ENCODE assay signal across 9 cellular contexts in the genomic region with DNA sequence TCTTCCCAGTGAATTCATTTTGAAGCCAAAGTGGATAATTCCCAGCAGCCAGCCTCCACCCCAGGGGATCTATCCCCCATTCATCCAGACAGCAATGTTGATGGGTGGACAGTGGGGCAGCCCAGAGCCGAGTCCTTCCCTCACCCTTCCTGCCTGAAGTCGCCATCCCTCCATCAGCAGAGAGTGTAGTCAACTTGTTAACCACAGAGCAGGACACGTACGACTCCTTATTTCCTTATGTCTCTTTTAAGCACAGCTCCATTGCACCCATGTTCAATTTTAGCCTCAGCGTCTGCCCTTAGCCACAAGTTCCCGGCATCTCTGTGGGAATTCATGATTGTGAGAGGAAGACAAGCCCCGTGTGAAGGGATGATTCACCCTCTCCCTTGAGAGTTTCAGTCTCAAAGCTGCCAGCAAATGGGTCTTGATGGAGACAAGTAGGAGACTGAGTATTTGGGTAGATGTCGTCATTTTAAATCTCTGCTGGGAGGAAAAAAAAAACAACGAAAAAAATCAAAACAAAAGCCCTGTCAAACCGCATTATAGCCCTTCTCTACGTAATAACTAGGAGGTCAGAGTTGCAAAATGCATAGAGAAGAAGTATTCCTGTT. TPM values are rescaled to one million over a fixed set of nuclear protein-coding genes. Genes with fewer than 3 reads are reported as not detected.
DNase-seq lines count a peak whose midpoint lies in the region; ATAC-seq, FAIRE-seq and TF ChIP-seq lines count a peak whose summit lies in the region.
"Had no signal": no experiment of that assay in that cellular context is flagged by ENCODE, and none has a peak within 500 bp of the region (broad histone marks: within the 10 kb centered on the region; RNA-seq: fewer than 3 reads in every experiment).

No MANE protein-coding gene starts in this region.

- BruUV-seq in HepG2 (replicated peaks; lab: Mats Ljungman, UMichigan) = no TSS peak

- H3K4me3 Mint-ChIP-seq in GM23338 = no peak overlapping the region

- peaks cover 4% of the 10 kb centered on the region for H3K27me3 Mint-ChIP-seq in GM23338 (ENCODE audit: insufficient read depth, low read depth, poor library complexity)

- H3K9me3 ChIP-seq in A549 (no peaks in the 10 kb centered on the region), adrenal gland (replicated peaks in 1 of 3) (no peaks in the 10 kb centered on the region), HepG2 (ENCODE audit: low read length) (no peaks in the 10 kb centered on the region)
- H3K9me3 ChIP-seq: colonic mucosa had no signal

- CTCF ChIA-PET in A549 (lab: Yijun Ruan, JAX) (no interaction called here), HepG2 (lab: Yijun Ruan, JAX; ENCODE audit: low intra/inter-chr PET ratio, low total read pairs) (no interaction called here)

- peak overlapping the region; percentile 31; the same call in 1 of the 2 replicates for H3K9ac ChIP-seq in HepG2 (ENCODE audit: insufficient read depth, low read depth, low read length)

- TF ChIP-seq EP300 in A549 (IDR thresholded peaks at IDR 0.05) (no peak), HepG2 (IDR thresholded peaks at IDR 0.05; ENCODE audit: low read depth in 2 of 2, low read length in 2 of 2) (no peak), HepG2 (CRISPR knock-in tag; IDR thresholded peaks at IDR 0.05; ENCODE audit: borderline replicate concordance) (no peak)

- H3K4me2 ChIP-seq in A549 = peak overlapping the region; percentile 7; the same call in 2 of the 3 replicates
- H3K4me2 ChIP-seq in GM23338 = no peak overlapping the region
- H3K4me2 ChIP-seq in HepG2 (ENCODE audit: low read depth, low read length) = peak overlapping the region; percentile 57

- peaks cover 8% of the 10 kb centered on the region; the same call in 1 of the 2 replicates for H3F3A ChIP-seq in GM23338 (replicated peaks; ENCODE audit: low read depth)

- H4K20me1 ChIP-seq in GM23338 (replicated peaks; ENCODE audit: insufficient read depth) (no peaks in the 10 kb centered on the region), HepG2 (ENCODE audit: insufficient read depth, low read length) (no peaks in the 10 kb centered on the region)

- H3K79me2 ChIP-seq in GM23338 (replicated peaks; ENCODE audit: insufficient read depth) (no peaks in the 10 kb centered on the region), HepG2 (ENCODE audit: insufficient read depth, low read length) (no peaks in the 10 kb centered on the region)

- ATAC-seq in A549 = peak in 1 of 2 experiments; percentile 52; a peak in 3 of 6 replicates
- no peak for ATAC-seq in GM23338
- no peak for ATAC-seq in HepG2
- no peak for ATAC-seq in GM21529 (IDR thresholded peaks at IDR 0.05; ENCODE audit: unreplicated experiment)

- no peaks in the 10 kb centered on the region for H3K9me3 Mint-ChIP-seq in GM23338

- no peak overlapping the region for H3K4me3 ChIP-seq in A549
- H3K4me3 ChIP-seq in GM23338 = no peak overlapping the region
- H3K4me3 ChIP-seq in adrenal gland = no peak overlapping the region
- H3K4me3 ChIP-seq in HepG2 (replicated peaks in 1 of 3; ENCODE audit: insufficient read depth in 1 of 3, low read depth in 2 of 3, low read length in 3 of 3) = 0 out of 6 replicates have a peak overlapping the region, but pooled peaks of 1 of the 3 experiments have one; percentile 27
- H3K4me3 ChIP-seq: colonic mucosa had no signal

- WGBS in A549 (ENCODE audit: missing lambda C conversion rate) = 49% methylated on average over 11 of the region's 11 CpGs
- 33 to 46% (median 39%) methylated on average over 11 of the region's 11 CpGs for WGBS in adrenal gland, 4 donors
- 17% methylated on average over 11 of the region's 11 CpGs for WGBS in HepG2 (ENCODE audit: low lambda C conversion rate)

- no peaks in the 10 kb centered on the region for H3K36me3 ChIP-seq in GM23338 (ENCODE audit: insufficient read depth)
- no peaks in the 10 kb centered on the region for H3K36me3 ChIP-seq in adrenal gland (replicated peaks in 1 of 2)
- no peaks in the 10 kb centered on the region for H3K36me3 ChIP-seq in HepG2 (replicated peaks in 1 of 2; ENCODE audit: control insufficient read depth in 1 of 2, insufficient read depth in 2 of 2, low read length in 2 of 2)
- H3K36me3 ChIP-seq: colonic mucosa had no signal

- FAIRE-seq in A549 (lab: Jason Lieb, UNC) (no peak), HepG2 (lab: Jason Lieb, UNC) (no peak), GM12891 (lab: Jason Lieb, UNC) (no peak)

- peak overlapping the region in 1 of 2 experiments; percentile 47; a peak in 2 of 6 replicates for H3K27ac ChIP-seq in A549
- no peak overlapping the region for H3K27ac ChIP-seq in GM23338 (ENCODE audit: low read depth)
- peak overlapping the region in 2 of 5 donors; percentile 54 to 82 for H3K27ac ChIP-seq in adrenal gland
- H3K27ac ChIP-seq in HepG2 (ENCODE audit: extremely low read length, insufficient read depth, low read length) = no peak overlapping the region
- H3K27ac ChIP-seq: colonic mucosa had no signal

- H3K4me1 Mint-ChIP-seq in GM23338 = peaks cover 2% of the 10 kb centered on the region; the same call in 1 of the 3 replicates

- no peak for DNase-seq in A549 (ENCODE audit: low read depth in 1 of 2, low spot score in 1 of 2)
- no peak for DNase-seq in GM23338 (ENCODE audit: low spot score)
- peak in 6 of 7 donors; percentile 53 to 77 (median 72) for DNase-seq in adrenal gland
- DNase-seq in HepG2 (ENCODE audit: low spot score) = no peak
- DNase-seq in KBM-7 = no peak
- no peak for DNase-seq in GM12891 (ENCODE audit: insufficient read length, low spot score)
- no peak for DNase-seq in effector CD8-positive, alpha-beta T cell (lab: John Stamatoyannopoulos, UW)
- DNase-seq: colonic mucosa had no signal

- no peak overlapping the region for H3K27ac Mint-ChIP-seq in GM23338

- TF ChIP-seq RAD21 in A549 (conservative IDR thresholded peaks at IDR 0.05 in 1 of 2, IDR thresholded peaks at IDR 0.05 in 1 of 2) (no peak), HepG2 (CRISPR knock-in tag; IDR thresholded peaks at IDR 0.05) (no peak)

- H3K36me3 Mint-ChIP-seq in GM23338 (ENCODE audit: low read depth) = no peaks in the 10 kb centered on the region

- H3K27me3 ChIP-seq in GM23338 (ENCODE audit: insufficient read depth) = no peaks in the 10 kb centered on the region
- H3K27me3 ChIP-seq in adrenal gland = no peaks in the 10 kb centered on the region
- H3K27me3 ChIP-seq in HepG2 (ENCODE audit: control insufficient read depth in 1 of 2, insufficient read depth in 2 of 2, low read length in 2 of 2) = no peaks in the 10 kb centered on the region
- H3K27me3 ChIP-seq: colonic mucosa had no signal

- peak overlapping the region; percentile 56; the same call in 1 of the 2 replicates for H2AFZ ChIP-seq in GM23338
- H2AFZ ChIP-seq in HepG2 (ENCODE audit: low read length) = no peak overlapping the region

- POLR2A ChIA-PET in A549 (lab: Yijun Ruan, JAX) = no interaction called here
- POLR2A ChIA-PET in HepG2 (lab: Yijun Ruan, JAX) = no interaction called here

- intact Hi-C loops in adrenal gland (cut with DNase I) = no loop called here
- intact Hi-C loops in HepG2 (cut with micrococcal nuclease; ENCODE audit: unreplicated experiment) = loop anchor here (2.0 to 5.0 kb wide), 2 partner anchors 15 to 41 kb away; no protein-coding TSS in a partner anchor

- H3K4me1 ChIP-seq in A549 = peaks cover 10% of the 10 kb centered on the region; the same call in 1 of the 3 replicates
- no peaks in the 10 kb centered on the region for H3K4me1 ChIP-seq in GM23338 (ENCODE audit: insufficient read depth)
- peaks cover 0 to 4% of the 10 kb centered on the region in 2 donors for H3K4me1 ChIP-seq in adrenal gland (replicated peaks in 1 of 2)
- peaks cover 97% of the 10 kb centered on the region for H3K4me1 ChIP-seq in HepG2 (ENCODE audit: insufficient read depth, low read length)
- H3K4me1 ChIP-seq: colonic mucosa had no signal

- in situ Hi-C loops in HepG2 (cut with HindIII; ENCODE audit: extremely low pct_ligation_motif_present, low pct_unique_long_range_greater_than_20kb) (no loop called here), KBM-7 (cut with MboI; ENCODE audit: low pct_unique_long_range_greater_than_20kb, low sequenced_read_pairs) (no loop called here)

- TF ChIP-seq POLR2A in A549 (IDR thresholded peaks at IDR 0.05; ENCODE audit: low read length) = no peak
- TF ChIP-seq POLR2A in adrenal gland (IDR thresholded peaks at IDR 0.05) = no peak
- no peak for TF ChIP-seq POLR2A in HepG2 (IDR thresholded peaks at IDR 0.05; ENCODE audit: insufficient read depth in 1 of 2, low read depth in 2 of 2, low read length in 2 of 2)
- no peak for TF ChIP-seq POLR2A in GM12891 (IDR thresholded peaks at IDR 0.05; ENCODE audit: low read depth, low read length)

- TF ChIP-seq CTCF in A549 (IDR thresholded peaks at IDR 0.05) (no peak), GM23338 (conservative IDR thresholded peaks at IDR 0.05; ENCODE audit: low read depth in 2 of 2) (no peak), adrenal gland (IDR thresholded peaks at IDR 0.05) (no peak), HepG2 (CRISPR knock-in tag; IDR thresholded peaks at IDR 0.05) (no peak)

- 0 out of 2 replicates have a peak, but pooled peaks cover 12% of the 10 kb centered on the region for H3K9me2 ChIP-seq in GM23338 (ENCODE audit: insufficient read depth)

RNA-seq across cellular contexts. Expression of a gene that starts 58.3 kb away (rescaled TPM):
- polyA plus RNA-seq in A549 (2011; rRNA removed) (0.05 TPM in 1 of 2 replicates, not detected in the other), A549 (2017; fragmentation: RNase III; extraction: RNeasy Plus Mini Kit Qiagen cat#74134 plus additional on column Dnase treatment) (0.05 to 0.21 TPM (median 0.09 TPM) in 3 replicates), GM23338 (2016; fragmentation: Nextera tagmentation; extraction: Ambion mirVana) (2.0 and 2.2 TPM in 2 replicates), adrenal gland (10 to 100 TPM in 1 of 3 donors, 1 to 10 TPM in 2; 2.2 to 19.8 (median 4.9) TPM), HepG2 (2011; rRNA removed) (not detected in 2 replicates)
- polyA plus RNA-seq in A549 (2012; cell fraction: cytosol; rRNA removed) = not detected in 2 replicates
- not detected in 2 replicates for polyA plus RNA-seq in A549 (2012; cell fraction: nucleus; rRNA removed)
- polyA minus RNA-seq in A549 (2011; rRNA and poly(A)+ RNA removed) = not detected in 2 replicates
- 0.97 and 1.7 TPM in 2 replicates for total RNA-seq in GM23338 (2014; rRNA removed; shearing (Covaris generic))
- total RNA-seq in adrenal gland (1 to 10 TPM; 2.2 to 4.0 (median 3.2) TPM), HepG2 (2016; rRNA removed; fragmentation: Illumina TruSeq; extraction: Trizol) (not detected in 2 replicates)
- total RNA-seq in HepG2 (2016; cell fraction: cytosol; rRNA removed; fragmentation: Illumina TruSeq; extraction: Trizol; ENCODE audit: low read depth) = not detected in 2 replicates
- not detected in 2 replicates for total RNA-seq in HepG2 (2016; cell fraction: insoluble cytoplasmic fraction; rRNA removed; fragmentation: Illumina TruSeq; extraction: Trizol)
- not detected in 2 replicates for total RNA-seq in HepG2 (2016; cell fraction: membrane; rRNA removed; fragmentation: Illumina TruSeq; extraction: Trizol)
- not detected in 2 replicates for total RNA-seq in HepG2 (2016; cell fraction: nucleus; rRNA removed; fragmentation: Illumina TruSeq; extraction: Trizol)
- not detected in 2 replicates for polyA plus RNA-seq in HepG2 (2011; cell fraction: cytosol; rRNA removed)
- not detected in 2 replicates for polyA plus RNA-seq in HepG2 (2011; cell fraction: nucleus; rRNA removed)
- polyA plus RNA-seq in HepG2 (2012) = not detected in 2 replicates
- not detected in 2 replicates for polyA plus RNA-seq in HepG2 (2016; cell fraction: cytosol; fragmentation: Illumina TruSeq; extraction: Trizol; ENCODE audit: low read depth)
- polyA plus RNA-seq in HepG2 (2016; cell fraction: insoluble cytoplasmic fraction; fragmentation: Illumina TruSeq; extraction: Trizol; ENCODE audit: low read depth) = not detected in 2 replicates
- not detected in 2 replicates for polyA plus RNA-seq in HepG2 (2016; cell fraction: membrane; fragmentation: Illumina TruSeq; extraction: Trizol; ENCODE audit: low read depth)
- not detected in 2 replicates for polyA plus RNA-seq in HepG2 (2016; cell fraction: nucleus; fragmentation: Illumina TruSeq; extraction: Trizol; ENCODE audit: insufficient read depth, low read depth)
- polyA minus RNA-seq in HepG2 (2011; rRNA and poly(A)+ RNA removed; ENCODE audit: low replicate concordance) = not detected in 2 replicates
- polyA minus RNA-seq in HepG2 (2011; cell fraction: cytosol; rRNA and poly(A)+ RNA removed) = not detected in 2 replicates
- not detected in 2 replicates for polyA minus RNA-seq in HepG2 (2011; cell fraction: nucleus; rRNA and poly(A)+ RNA removed)
- not detected for polyA plus RNA-seq in GM12891 (2012; ENCODE audit: low read depth, missing spikeins)

Comparison
In these comparisons a context has a peak if more than half of its experiments do, and no peak if none do; other contexts are left out.
1. DNase-seq: peak in adrenal gland (6 of 7); none in A549 (0 of 2), GM23338 (single experiment), HepG2 (single experiment), KBM-7 (single experiment), GM12891 (single experiment) and effector CD8-positive, alpha-beta T cell (single experiment).